In genomic region chr20:891121-892080, GRCh38 we compare ENCODE assay signal across 11 cellular contexts. TPM values are rescaled to one million over a fixed set of nuclear protein-coding genes. Genes with fewer than 3 reads are reported as not detected.
DNase-seq lines count a peak whose midpoint lies in the region; ATAC-seq and TF ChIP-seq lines count a peak whose summit lies in the region.
"Had no signal": no experiment of that assay in that cellular context is flagged by ENCODE, and none has a peak within 500 bp of the region (broad histone marks: within the 10 kb centered on the region; RNA-seq: fewer than 3 reads in every experiment).

No MANE protein-coding gene starts in this region.

- peak overlapping the region; percentile 20 for H3K4me3 Mint-ChIP-seq in dendritic cell treated with granulocyte-macrophage colony-stimulating factor and Interleukin-4, amounts not matched to agents 40 ng/mL and 50 ng/mL, for 4 days
- no peak overlapping the region for H3K4me3 Mint-ChIP-seq in neural progenitor cell
- H3K4me3 Mint-ChIP-seq: type B pancreatic cell had no signal

- H3K79me2 ChIP-seq in neural progenitor cell (ENCODE audit: low read depth), result no peaks in the 10 kb centered on the region

- TF ChIP-seq CTCF in neural progenitor cell (IDR thresholded peaks at IDR 0.05) (no peak), esophagus muscularis mucosa (IDR thresholded peaks at IDR 0.05) (no peak)

- H3K36me3 Mint-ChIP-seq in dendritic cell treated with granulocyte-macrophage colony-stimulating factor and Interleukin-4, amounts not matched to agents 40 ng/mL and 50 ng/mL, for 4 days (ENCODE audit: low read depth), result no peaks in the 10 kb centered on the region
- H3K36me3 Mint-ChIP-seq in neural progenitor cell, result no peaks in the 10 kb centered on the region
- H3K36me3 Mint-ChIP-seq: type B pancreatic cell had no signal

- H3K36me3 ChIP-seq in MG63, result no peaks in the 10 kb centered on the region
- H3K36me3 ChIP-seq in neural progenitor cell, result no peaks in the 10 kb centered on the region
- no peaks in the 10 kb centered on the region for H3K36me3 ChIP-seq in esophagus muscularis mucosa

- intact Hi-C loops in dendritic cell treated with granulocyte-macrophage colony-stimulating factor and Interleukin-4, amounts not matched to agents 40 ng/mL and 50 ng/mL, for 4 days (cut with micrococcal nuclease), result no loop called here
- intact Hi-C loops in esophagus muscularis mucosa (cut with DNase I), result no loop called here

- H3K27ac ChIP-seq in neural progenitor cell, result no peak overlapping the region
- H3K27ac ChIP-seq in esophagus muscularis mucosa (replicated peaks in 1 of 4), result no peak overlapping the region

- WGBS in esophagus muscularis mucosa, result 66% methylated on average over 8 of the region's 8 CpGs

- H3K9me3 Mint-ChIP-seq in dendritic cell treated with granulocyte-macrophage colony-stimulating factor and Interleukin-4, amounts not matched to agents 40 ng/mL and 50 ng/mL, for 4 days, result peaks cover under 1% of the 10 kb centered on the region
- no peaks in the 10 kb centered on the region for H3K9me3 Mint-ChIP-seq in neural progenitor cell

- H3K27ac Mint-ChIP-seq in dendritic cell treated with granulocyte-macrophage colony-stimulating factor and Interleukin-4, amounts not matched to agents 40 ng/mL and 50 ng/mL, for 4 days, result peak overlapping the region; percentile 47
- peak overlapping the region; percentile 18 for H3K27ac Mint-ChIP-seq in neural progenitor cell
- H3K27ac Mint-ChIP-seq: type B pancreatic cell had no signal

- H3K4me1 ChIP-seq in neural progenitor cell (no peaks in the 10 kb centered on the region), esophagus muscularis mucosa (peaks cover 0 to 28% (median 13%) of the 10 kb centered on the region in 4 donors)

- ATAC-seq in GM21515 (IDR thresholded peaks at IDR 0.05; ENCODE audit: unreplicated experiment) (no peak), GM21381 (IDR thresholded peaks at IDR 0.05; ENCODE audit: unreplicated experiment) (no peak)

- peaks cover 4% of the 10 kb centered on the region for H3K27me3 Mint-ChIP-seq in dendritic cell treated with granulocyte-macrophage colony-stimulating factor and Interleukin-4, amounts not matched to agents 40 ng/mL and 50 ng/mL, for 4 days
- peaks cover 2% of the 10 kb centered on the region for H3K27me3 Mint-ChIP-seq in neural progenitor cell (ENCODE audit: insufficient read depth, low read depth)

- DNase-seq in Ammon's horn (ENCODE audit: low spot score) (peak; percentile 55), MG63 (peak; percentile 13), neural progenitor cell (ENCODE audit: low spot score) (no peak), esophagus muscularis mucosa (ENCODE audit: extremely low spot score) (no peak), activated gamma-delta T cell treated with Interleukin-2 at 50 U/mL for 16 hours (no peak)
- DNase-seq: NCI-H446, T-helper 9 cell had no signal

- H3K9ac ChIP-seq in neural progenitor cell, result no peak overlapping the region

- no peak for TF ChIP-seq EP300 in esophagus muscularis mucosa (IDR thresholded peaks at IDR 0.05)

- H3K9me3 ChIP-seq in MG63 (no peaks in the 10 kb centered on the region), neural progenitor cell (ENCODE audit: low read depth) (no peaks in the 10 kb centered on the region), esophagus muscularis mucosa (no peaks in the 10 kb centered on the region)

- no peak overlapping the region for H3K4me2 ChIP-seq in neural progenitor cell

- no peak for TF ChIP-seq POLR2A in esophagus muscularis mucosa (IDR thresholded peaks at IDR 0.05; ENCODE audit: low read depth)

- no peaks in the 10 kb centered on the region for H3F3A ChIP-seq in neural progenitor cell (ENCODE audit: low read depth)

- no peak overlapping the region for H2AFZ ChIP-seq in neural progenitor cell (replicated peaks)

- H3K4me3 ChIP-seq in MG63, result no peak overlapping the region
- no peak overlapping the region for H3K4me3 ChIP-seq in neural progenitor cell
- H3K4me3 ChIP-seq in esophagus muscularis mucosa, result no peak overlapping the region

- peaks cover 57% of the 10 kb centered on the region for H3K4me1 Mint-ChIP-seq in dendritic cell treated with granulocyte-macrophage colony-stimulating factor and Interleukin-4, amounts not matched to agents 40 ng/mL and 50 ng/mL, for 4 days (ENCODE audit: low read depth)
- H3K4me1 Mint-ChIP-seq in neural progenitor cell, result peaks cover 23% of the 10 kb centered on the region

- no peaks in the 10 kb centered on the region for H4K20me1 ChIP-seq in neural progenitor cell (ENCODE audit: low read depth)

- H3K27me3 ChIP-seq in MG63 (no peaks in the 10 kb centered on the region), neural progenitor cell (peaks cover 6% of the 10 kb centered on the region), esophagus muscularis mucosa (peaks cover 0 to 15% (median 0%) of the 10 kb centered on the region in 4 donors)

RNA-seq across cellular contexts. Expression of gene ANGPT4, which starts 24.7 kb away (rescaled TPM):
- not detected in 2 replicates for total RNA-seq in MG63 (2014; rRNA removed; shearing (Covaris generic); ENCODE audit: low replicate concordance)
- total RNA-seq in neural progenitor cell (ENCODE audit: low replicate concordance) (0.06 and 0.19 TPM in 2 replicates), esophagus muscularis mucosa (under 1 TPM in 3 of 4 donors, not detected in 1; under 0.01 to 0.46 (median 0.13) TPM)

RNA-seq across cellular contexts. Expression of gene FAM110A, which starts 57.9 kb away (rescaled TPM):
- total RNA-seq in MG63 (2014; rRNA removed; shearing (Covaris generic); ENCODE audit: low replicate concordance), result 3.9 and 4.6 TPM in 2 replicates
- total RNA-seq in neural progenitor cell (ENCODE audit: low replicate concordance), result 2.9 and 9.1 TPM in 2 replicates
- total RNA-seq in esophagus muscularis mucosa, result 1 to 10 TPM; 2.0 to 4.4 (median 3.2) TPM

Comparison
In these comparisons a context has a peak if more than half of its experiments do, and no peak if none do; other contexts are left out.
1. DNase-seq: peak in Ammon's horn (single experiment) and MG63 (single experiment); none in neural progenitor cell (single experiment), esophagus muscularis mucosa (single experiment) and activated gamma-delta T cell treated with Interleukin-2 at 50 U/mL for 16 hours (single experiment).